ENCODE assay signal across 9 cellular contexts in the genomic region with DNA sequence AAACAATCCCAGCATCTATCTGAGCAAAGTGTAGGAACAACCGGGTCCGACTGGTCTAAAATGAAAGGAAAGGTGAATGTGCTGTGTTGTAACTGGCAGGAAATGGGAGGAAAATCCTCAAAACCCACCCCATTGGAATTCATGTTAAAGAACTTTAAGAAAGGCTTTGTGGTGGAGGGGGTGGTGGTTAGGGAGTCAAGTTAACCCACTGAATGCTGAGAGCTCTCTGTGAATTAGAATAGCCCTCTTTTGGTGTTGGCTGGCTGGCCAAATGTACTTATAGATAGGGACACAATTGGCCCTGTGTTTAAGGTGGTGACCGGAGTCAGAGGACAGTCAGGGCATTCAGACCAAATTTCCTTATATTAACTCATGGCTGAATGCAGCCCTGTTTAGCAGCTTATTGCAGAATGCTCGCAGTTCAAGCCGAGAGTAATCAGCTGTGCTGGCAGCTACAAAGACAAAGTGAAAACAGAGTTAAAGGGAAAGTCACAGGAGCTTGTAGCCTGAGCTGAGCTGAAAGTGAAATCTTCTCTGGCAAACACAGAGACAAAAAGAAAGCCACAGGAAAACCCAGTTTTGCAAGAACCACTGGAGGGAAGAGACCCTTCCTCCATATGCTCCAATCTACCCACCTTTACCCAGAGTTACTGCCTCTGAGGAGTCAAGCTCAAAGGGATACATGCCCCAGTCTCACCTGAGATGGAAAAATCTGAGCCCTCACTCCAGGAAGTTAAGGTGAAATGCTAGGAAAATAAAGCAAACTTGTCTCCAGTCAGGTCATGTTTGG. TPM values are rescaled to one million over a fixed set of nuclear protein-coding genes. Genes with fewer than 3 reads are reported as not detected.
DNase-seq lines count a peak whose midpoint lies in the region; ATAC-seq and TF ChIP-seq lines count a peak whose summit lies in the region.
"Had no signal": no experiment of that assay in that cellular context is flagged by ENCODE, and none has a peak within 500 bp of the region (broad histone marks: within the 10 kb centered on the region; RNA-seq: fewer than 3 reads in every experiment).

No MANE protein-coding gene starts in this region.

- H3K4me1 Mint-ChIP-seq in chondrocyte (ENCODE audit: low read depth) (peaks cover 43% of the 10 kb centered on the region), neural crest cell (peaks cover 56% of the 10 kb centered on the region), T-helper 17 cell (no peaks in the 10 kb centered on the region)
- H3K4me1 Mint-ChIP-seq in effector memory CD8-positive, alpha-beta T cell (ENCODE audit: low read depth in 2 of 2) = no peaks in the 10 kb centered on the region
- H3K4me1 Mint-ChIP-seq in activated CD4-positive, alpha-beta T cell treated with anti-CD3 and anti-CD28 coated beads, Interleukin-2, amount 10 ng/mL, durations not matched to agents 24 days and 14 days = no peaks in the 10 kb centered on the region

- ATAC-seq in GM19035 (IDR thresholded peaks at IDR 0.05; ENCODE audit: unreplicated experiment) (peak; percentile 70), HG03039 (IDR thresholded peaks at IDR 0.05; ENCODE audit: unreplicated experiment) (peak; percentile 66), T-helper 17 cell (no peak)
- ATAC-seq in effector memory CD8-positive, alpha-beta T cell (replicated peaks) = no peak

- no peaks in the 10 kb centered on the region for H3K9me3 ChIP-seq in T-helper 17 cell (ENCODE audit: control insufficient read depth, low read length, poor library complexity, severe bottlenecking)

- H3K27ac Mint-ChIP-seq in chondrocyte (ENCODE audit: unreplicated experiment) = peak overlapping the region; percentile 94
- peak overlapping the region; percentile 88 for H3K27ac Mint-ChIP-seq in neural crest cell (ENCODE audit: unreplicated experiment)
- no peak overlapping the region for H3K27ac Mint-ChIP-seq in T-helper 17 cell
- H3K27ac Mint-ChIP-seq in effector memory CD8-positive, alpha-beta T cell = no peak overlapping the region
- H3K27ac Mint-ChIP-seq in activated CD4-positive, alpha-beta T cell treated with anti-CD3 and anti-CD28 coated beads, Interleukin-2, amount 10 ng/mL, durations not matched to agents 24 days and 14 days = no peak overlapping the region

- TF ChIP-seq CTCF in chondrocyte (IDR thresholded peaks at IDR 0.05) = no peak
- TF ChIP-seq CTCF in neural crest cell (conservative IDR thresholded peaks at IDR 0.05) = no peak

- H3K27me3 Mint-ChIP-seq in chondrocyte (ENCODE audit: low read depth) = no peaks in the 10 kb centered on the region
- H3K27me3 Mint-ChIP-seq in neural crest cell (ENCODE audit: low read depth) = no peaks in the 10 kb centered on the region
- H3K27me3 Mint-ChIP-seq in T-helper 17 cell = no peaks in the 10 kb centered on the region
- H3K27me3 Mint-ChIP-seq in effector memory CD8-positive, alpha-beta T cell = no peaks in the 10 kb centered on the region
- H3K27me3 Mint-ChIP-seq in activated CD4-positive, alpha-beta T cell treated with anti-CD3 and anti-CD28 coated beads, Interleukin-2, amount 10 ng/mL, durations not matched to agents 24 days and 14 days = no peaks in the 10 kb centered on the region

- H3K4me3 Mint-ChIP-seq in chondrocyte (ENCODE audit: unreplicated experiment) (peak overlapping the region; percentile 24), neural crest cell (peak overlapping the region; percentile 82), T-helper 17 cell (no peak overlapping the region)
- H3K4me3 Mint-ChIP-seq in effector memory CD8-positive, alpha-beta T cell = no peak overlapping the region
- H3K4me3 Mint-ChIP-seq in activated CD4-positive, alpha-beta T cell treated with anti-CD3 and anti-CD28 coated beads, Interleukin-2, amount 10 ng/mL, durations not matched to agents 24 days and 14 days = no peak overlapping the region

- H3K9me3 Mint-ChIP-seq in chondrocyte (ENCODE audit: low read depth) (no peaks in the 10 kb centered on the region), neural crest cell (peaks cover 2% of the 10 kb centered on the region)
- peaks cover 0 to 8% of the 10 kb centered on the region in 2 donors for H3K9me3 Mint-ChIP-seq in effector memory CD8-positive, alpha-beta T cell
- no peaks in the 10 kb centered on the region for H3K9me3 Mint-ChIP-seq in activated CD4-positive, alpha-beta T cell treated with anti-CD3 and anti-CD28 coated beads, Interleukin-2, amount 10 ng/mL, durations not matched to agents 24 days and 14 days

- no peaks in the 10 kb centered on the region for H3K36me3 Mint-ChIP-seq in chondrocyte (ENCODE audit: low read depth)
- H3K36me3 Mint-ChIP-seq in neural crest cell (ENCODE audit: low read depth) = no peaks in the 10 kb centered on the region
- H3K36me3 Mint-ChIP-seq in T-helper 17 cell (ENCODE audit: low read depth) = no peaks in the 10 kb centered on the region
- H3K36me3 Mint-ChIP-seq in effector memory CD8-positive, alpha-beta T cell (ENCODE audit: insufficient read depth) = no peaks in the 10 kb centered on the region
- H3K36me3 Mint-ChIP-seq in activated CD4-positive, alpha-beta T cell treated with anti-CD3 and anti-CD28 coated beads, Interleukin-2, amount 10 ng/mL, durations not matched to agents 24 days and 14 days (ENCODE audit: low read depth) = no peaks in the 10 kb centered on the region

- DNase-seq in chondrocyte (ENCODE audit: low spot score) (no peak), neural crest cell (ENCODE audit: low read depth, low spot score) (peak; percentile 39), T-helper 17 cell (no peak), DMS79 (lab: John Stamatoyannopoulos, UW) (no peak)
- DNase-seq in effector memory CD8-positive, alpha-beta T cell = no peak
- no peak for DNase-seq in activated CD4-positive, alpha-beta T cell treated with anti-CD3 and anti-CD28 coated beads, Interleukin-2, amount 10 ng/mL, durations not matched to agents 24 days and 14 days

- intact Hi-C loops in activated CD4-positive, alpha-beta T cell treated with anti-CD3 and anti-CD28 coated beads, Interleukin-2, amount 10 ng/mL, durations not matched to agents 24 days and 14 days (cut with micrococcal nuclease) = no loop called here

RNA-seq across cellular contexts. Expression of a gene that starts 38.5 kb away (rescaled TPM):
- total RNA-seq in chondrocyte = 2.4 to 7.1 TPM (median 6.5 TPM) in 3 replicates
- 0.77 and 0.82 TPM in 2 replicates for total RNA-seq in neural crest cell
- not detected for total RNA-seq in T-helper 17 cell
- not detected in 2 replicates for total RNA-seq in activated CD4-positive, alpha-beta T cell treated with anti-CD3 and anti-CD28 coated beads, Interleukin-2, amount 10 ng/mL, durations not matched to agents 24 days and 14 days
- total RNA-seq: T-helper 2 cell treated with Interferon-gamma antibody and Interleukin-4, amounts not matched to agents 100 ng/mL and 5 ng/mL, for 36 hours had no signal

Comparison
In these comparisons a context has a peak if more than half of its experiments do, and no peak if none do; other contexts are left out.
1. ATAC-seq: peak in GM19035 (single experiment) and HG03039 (single experiment); none in T-helper 17 cell (single experiment) and effector memory CD8-positive, alpha-beta T cell (single experiment).
2. H3K27ac Mint-ChIP-seq: peak in chondrocyte (single experiment) and neural crest cell (single experiment); none in T-helper 17 cell (single experiment), effector memory CD8-positive, alpha-beta T cell (0 of 2) and activated CD4-positive, alpha-beta T cell treated with anti-CD3 and anti-CD28 coated beads, Interleukin-2, amount 10 ng/mL, durations not matched to agents 24 days and 14 days (single experiment).
3. H3K4me3 Mint-ChIP-seq: peak in chondrocyte (single experiment) and neural crest cell (single experiment); none in T-helper 17 cell (single experiment), effector memory CD8-positive, alpha-beta T cell (0 of 2) and activated CD4-positive, alpha-beta T cell treated with anti-CD3 and anti-CD28 coated beads, Interleukin-2, amount 10 ng/mL, durations not matched to agents 24 days and 14 days (single experiment).